In genomic region chr2:54590216-54590961, GRCh38 we compare ENCODE assay signal across 9 cellular contexts.
DNase-seq lines count a peak whose midpoint lies in the region; TF ChIP-seq lines count a peak whose summit lies in the region.
"Had no signal": no experiment of that assay in that cellular context is flagged by ENCODE, and none has a peak within 500 bp of the region (broad histone marks: within the 10 kb centered on the region; RNA-seq: fewer than 3 reads in every experiment).

No MANE protein-coding gene starts in this region.

- peak overlapping the region; percentile 96 for H3K27ac Mint-ChIP-seq in endothelial cell (ENCODE audit: unreplicated experiment)

- peaks cover 99% of the 10 kb centered on the region for H3K79me2 ChIP-seq in PC-9 (ENCODE audit: low read depth)

- peaks cover 20% of the 10 kb centered on the region for H3F3A ChIP-seq in PC-9 (ENCODE audit: insufficient read depth, low read depth)

- peaks cover 17% of the 10 kb centered on the region for H4K20me1 ChIP-seq in PC-9 (ENCODE audit: insufficient read depth)

- H3K9ac ChIP-seq in skeletal muscle satellite cell (ENCODE audit: low read depth, low read length): no peak overlapping the region

- H2AFZ ChIP-seq in PC-9: no peak overlapping the region

- peak overlapping the region; percentile 35 for H3K4me3 Mint-ChIP-seq in endothelial cell (ENCODE audit: unreplicated experiment)

- H3K27me3 ChIP-seq in PC-9 (ENCODE audit: insufficient read depth, low read depth) (no peaks in the 10 kb centered on the region), skeletal muscle satellite cell (ENCODE audit: control insufficient read depth, insufficient read depth, low read length) (no peaks in the 10 kb centered on the region), BE2C (no peaks in the 10 kb centered on the region)

- no peaks in the 10 kb centered on the region for H3K9me3 Mint-ChIP-seq in endothelial cell (ENCODE audit: unreplicated experiment)

- CTCF ChIA-PET in PC-9 (lab: Charles Lee): no interaction called here

- intact Hi-C loops in PC-9 (cut with micrococcal nuclease; ENCODE audit: unreplicated experiment): no loop called here

- H3K9me3 ChIP-seq in PC-9 (ENCODE audit: insufficient read depth, low read depth) (no peaks in the 10 kb centered on the region), skeletal muscle satellite cell (replicated peaks; ENCODE audit: low read length) (no peaks in the 10 kb centered on the region), BE2C (no peaks in the 10 kb centered on the region)

- peak overlapping the region; percentile 44 for H3K27ac ChIP-seq in PC-9

- H3K4me2 ChIP-seq in PC-9 (peak overlapping the region; percentile 46), skeletal muscle satellite cell (ENCODE audit: low read length) (peak overlapping the region; percentile 39)

- POLR2A ChIA-PET in PC-9 (lab: Charles Lee; ENCODE audit: unreplicated experiment): no interaction called here

- H3K4me3 ChIP-seq in PC-9 (no peak overlapping the region), skeletal muscle satellite cell (ENCODE audit: low read length) (no peak overlapping the region), BE2C (ENCODE audit: low read depth, low read length) (no peak overlapping the region)

- peaks cover 33% of the 10 kb centered on the region for H3K4me1 ChIP-seq in PC-9 (replicated peaks; ENCODE audit: insufficient read depth)
- H3K4me1 ChIP-seq in skeletal muscle satellite cell (ENCODE audit: control insufficient read depth, insufficient read depth, low read length): peaks cover 42% of the 10 kb centered on the region
- peaks cover 22% of the 10 kb centered on the region for H3K4me1 ChIP-seq in BE2C

- no peaks in the 10 kb centered on the region for H3K9me2 ChIP-seq in PC-9 (ENCODE audit: insufficient read depth)

- H3K4me1 Mint-ChIP-seq in endothelial cell (ENCODE audit: unreplicated experiment): peaks cover 69% of the 10 kb centered on the region

- H3K27me3 Mint-ChIP-seq in endothelial cell (ENCODE audit: unreplicated experiment): peaks cover 31% of the 10 kb centered on the region

- BruUV-seq in PC-9 (replicated peaks; lab: Mats Ljungman, UMichigan): no TSS peak

- peaks cover 32% of the 10 kb centered on the region for H3K36me3 Mint-ChIP-seq in endothelial cell (ENCODE audit: low read depth, unreplicated experiment)

- no peak for TF ChIP-seq CTCF in PC-9 (conservative IDR thresholded peaks at IDR 0.05)
- TF ChIP-seq CTCF in endothelial cell (IDR thresholded peaks at IDR 0.05; ENCODE audit: unreplicated experiment): no peak
- no peak for TF ChIP-seq CTCF in BE2C (IDR thresholded peaks at IDR 0.05; ENCODE audit: low read depth, low read length)

- peaks cover 7% of the 10 kb centered on the region; the same call in 1 of the 2 replicates for H3K36me3 ChIP-seq in PC-9 (ENCODE audit: low read depth)
- H3K36me3 ChIP-seq in skeletal muscle satellite cell (ENCODE audit: insufficient read depth, low read length): peaks cover 3% of the 10 kb centered on the region
- H3K36me3 ChIP-seq in BE2C: no peaks in the 10 kb centered on the region; the same call in 1 of the 2 replicates

- peak; percentile 13 for DNase-seq in NCI-H748 (lab: John Stamatoyannopoulos, UW; ENCODE audit: unreplicated experiment)
- no peak for DNase-seq in NCI-H748 treated with DMSO at 0.1 percent for 48 hours (lab: John Stamatoyannopoulos, UW)
- no peak for DNase-seq in PC-9
- no peak for DNase-seq in endothelial cell (ENCODE audit: low spot score)
- DNase-seq in BE2C: no peak
- DNase-seq in COR-L47 (lab: John Stamatoyannopoulos, UW): no peak
- no peak for DNase-seq in germinal center (ENCODE audit: low spot score)
- DNase-seq: NCI-H1694 treated with DMSO at 0.1 percent for 48 hours had no signal
